In genomic region chr11:129881570-129882170, GRCh38 we compare ENCODE assay signal across 8 cellular contexts. TPM values are rescaled to one million over a fixed set of nuclear protein-coding genes. Genes with fewer than 3 reads are reported as not detected.
DNase-seq lines count a peak whose midpoint lies in the region; ATAC-seq and TF ChIP-seq lines count a peak whose summit lies in the region.

No MANE protein-coding gene starts in this region.

- H2AK5ac ChIP-seq in trophoblast cell (ENCODE audit: low read length): no peak overlapping the region

- no peak overlapping the region for H4K12ac ChIP-seq in trophoblast cell (ENCODE audit: low read depth, low read length)

- H3K9ac ChIP-seq in trophoblast cell (ENCODE audit: low read length): no peak overlapping the region

- no peak overlapping the region for H4K8ac ChIP-seq in trophoblast cell (ENCODE audit: low read depth, low read length)

- H3K27me3 ChIP-seq in HL-60 (ENCODE audit: insufficient read depth, poor library complexity, severe bottlenecking) (no peaks in the 10 kb centered on the region), WERI-Rb-1 (ENCODE audit: insufficient read depth, low read depth, severe bottlenecking) (no peaks in the 10 kb centered on the region), dorsolateral prefrontal cortex (no peaks in the 10 kb centered on the region), trophoblast cell (ENCODE audit: insufficient read depth, low read length) (no peaks in the 10 kb centered on the region)

- no peaks in the 10 kb centered on the region for H3K4me1 ChIP-seq in trophoblast cell (ENCODE audit: control insufficient read depth in 1 of 2, insufficient read depth in 2 of 2, low read length in 2 of 2)

- no peaks in the 10 kb centered on the region for H3K79me1 ChIP-seq in trophoblast cell (ENCODE audit: low read length)

- H3K36me3 ChIP-seq in WERI-Rb-1: peaks cover 95% of the 10 kb centered on the region
- H3K36me3 ChIP-seq in trophoblast cell (ENCODE audit: control insufficient read depth in 1 of 2, insufficient read depth in 2 of 2, low read length in 2 of 2): peaks cover 49 to 78% of the 10 kb centered on the region in 2 experiments

- H3K9me3 ChIP-seq in WERI-Rb-1 (ENCODE audit: severe bottlenecking) (no peaks in the 10 kb centered on the region), trophoblast cell (ENCODE audit: insufficient read depth, low read depth, low read length) (peaks cover 2% of the 10 kb centered on the region)

- H2AFZ ChIP-seq in trophoblast cell (ENCODE audit: insufficient read depth, low read length, poor library complexity): no peak overlapping the region

- H2BK5ac ChIP-seq in trophoblast cell (ENCODE audit: low read depth, low read length, poor library complexity): no peak overlapping the region

- DNase-seq in ACHN (peak; percentile 36), GM12865 (ENCODE audit: low read depth) (peak; percentile 28), HL-60 (ENCODE audit: low read depth in 1 of 2, low spot score in 1 of 2) (peak in 1 of 2 experiments; percentile 58), WERI-Rb-1 (peak; percentile 41), dorsolateral prefrontal cortex (peak in 4 of 10 donors; percentile 10 to 49 (median 30)), trophoblast cell (peak; percentile 34 to 65)

- no peak overlapping the region for H3K23ac ChIP-seq in trophoblast cell (ENCODE audit: low read length)

- in situ Hi-C loops in ACHN (cut with HindIII; ENCODE audit: low pct_ligation_motif_present, low pct_unique_long_range_greater_than_20kb, low sequenced_read_pairs): no loop called here

- H4K91ac ChIP-seq in trophoblast cell (ENCODE audit: low read depth, low read length): no peak overlapping the region

- no peak overlapping the region for H3K4me2 ChIP-seq in trophoblast cell (ENCODE audit: low read length)

- H3K4ac ChIP-seq in trophoblast cell (ENCODE audit: low read depth, low read length): no peak overlapping the region

- H2BK12ac ChIP-seq in trophoblast cell (ENCODE audit: low read length): no peak overlapping the region

- H3K18ac ChIP-seq in trophoblast cell (ENCODE audit: low read length): no peak overlapping the region

- TF ChIP-seq CTCF in GM12865 (IDR thresholded peaks at IDR 0.05; ENCODE audit: insufficient read depth, low read depth, low read length, missing control alignments) (peak; percentile 57), HL-60 (IDR thresholded peaks at IDR 0.05; ENCODE audit: insufficient read depth, low read length) (peak; percentile 64), WERI-Rb-1 (IDR thresholded peaks at IDR 0.05; ENCODE audit: low read depth, low read length) (peak; percentile 58), dorsolateral prefrontal cortex (IDR thresholded peaks at IDR 0.05 in 54 of 56, conservative IDR thresholded peaks at IDR 0.05 in 2 of 56; ENCODE audit: low read depth in 1 of 56, partially characterized antibody in 56 of 56) (peak in 49 of 56 donors; percentile 13 to 64 (median 39))

- no peak overlapping the region for H3K14ac ChIP-seq in trophoblast cell (ENCODE audit: low read length)

- no peak overlapping the region for H2BK120ac ChIP-seq in trophoblast cell (ENCODE audit: insufficient read depth, low read length, poor library complexity)

- H3K4me3 ChIP-seq in GM12865 (ENCODE audit: low read depth, low read length) (no peak overlapping the region), HL-60 (replicated peaks; ENCODE audit: insufficient read depth, low read length) (no peak overlapping the region), WERI-Rb-1 (ENCODE audit: low read depth, low read length) (no peak overlapping the region), dorsolateral prefrontal cortex (no peak overlapping the region), trophoblast cell (ENCODE audit: low read depth, low read length) (no peak overlapping the region)

- intact Hi-C loops in dorsolateral prefrontal cortex (cut with DNase I): no loop called here

- ATAC-seq in GM18873 (IDR thresholded peaks at IDR 0.05; ENCODE audit: low FRiP score, unreplicated experiment) (no peak), HG03159 (IDR thresholded peaks at IDR 0.05; ENCODE audit: unreplicated experiment) (no peak)

- no peaks in the 10 kb centered on the region for H3K79me2 ChIP-seq in trophoblast cell (ENCODE audit: control insufficient read depth, insufficient read depth, low read length, poor library complexity)

- no peak overlapping the region for H3K27ac ChIP-seq in HL-60 (replicated peaks)
- H3K27ac ChIP-seq in WERI-Rb-1: no peak overlapping the region
- no peak overlapping the region for H3K27ac ChIP-seq in dorsolateral prefrontal cortex
- H3K27ac ChIP-seq in trophoblast cell (ENCODE audit: low read depth, low read length): no peak overlapping the region

- WGBS in trophoblast cell (ENCODE audit: extremely low coverage, insufficient coverage, insufficient read length): no CpG with 5 or more reads among the region's 9 CpGs

RNA-seq across cellular contexts. Expression of gene NFRKB, which starts 13.7 kb away (rescaled TPM):
- total RNA-seq in dorsolateral prefrontal cortex: 10 to 100 TPM; 15.4 to 34.0 (median 23.6) TPM
- 15.0 and 15.1 TPM in 2 replicates for polyA plus RNA-seq in trophoblast cell (2013)
